7 cellular contexts compared by ENCODE assay signal in genomic region chr4:10979032-10979431, GRCh38.
"Had no signal": no experiment of that assay in that cellular context is flagged by ENCODE, and none has a peak within 500 bp of the region (broad histone marks: within the 10 kb centered on the region; RNA-seq: fewer than 3 reads in every experiment).

No MANE protein-coding gene starts in this region.

- H3K4me1 ChIP-seq: HAP-1 had no signal

- H3K36me3 ChIP-seq: HAP-1 had no signal

- H3K9me3 ChIP-seq: HAP-1 had no signal

- H3K27ac ChIP-seq: HL-60 had no signal

- H3K4me2 ChIP-seq: GM23338 had no signal

- ATAC-seq: GM23338, HCT116 had no signal

- H3K4me3 ChIP-seq: GM23338, HAP-1 had no signal

- DNase-seq: H7, HFFc6, KBM-7 had no signal
